In genomic region chr2:235666240-235666781, GRCh38 we compare ENCODE assay signal across 7 cellular contexts.
DNase-seq lines count a peak whose midpoint lies in the region; ATAC-seq and TF ChIP-seq lines count a peak whose summit lies in the region.

No MANE protein-coding gene starts in this region.

- H3K4me2 ChIP-seq in H9 (ENCODE audit: insufficient read depth, insufficient read length, low read length): peak overlapping the region; percentile 45

- H3K27ac Mint-ChIP-seq in H9: peak overlapping the region in 2 of 3 experiments; percentile 45 to 91; a peak in 4 of 7 replicates
- peak overlapping the region; percentile 13 for H3K27ac Mint-ChIP-seq in central memory CD8-positive, alpha-beta T cell (ENCODE audit: low read depth)
- H3K27ac Mint-ChIP-seq in stimulated activated effector memory CD8-positive, alpha-beta T cell treated with anti-CD3 and anti-CD28 coated beads, Interleukin-12 subunit alpha, Interleukin-12 subunit beta, amount 100 ng/mL, for 72 hours: peak overlapping the region; percentile 44

- no peaks in the 10 kb centered on the region for H3K36me3 Mint-ChIP-seq in H9 (ENCODE audit: insufficient read depth in 1 of 3, low read depth in 3 of 3)
- peaks cover 2% of the 10 kb centered on the region for H3K36me3 Mint-ChIP-seq in central memory CD8-positive, alpha-beta T cell (ENCODE audit: insufficient read depth)
- H3K36me3 Mint-ChIP-seq in stimulated activated effector memory CD8-positive, alpha-beta T cell treated with anti-CD3 and anti-CD28 coated beads, Interleukin-12 subunit alpha, Interleukin-12 subunit beta, amount 100 ng/mL, for 72 hours: no peaks in the 10 kb centered on the region

- no peaks in the 10 kb centered on the region; the same call in 1 of the 2 replicates for H3K79me2 ChIP-seq in H9 (ENCODE audit: insufficient read depth, low read length)

- H3K4me1 Mint-ChIP-seq in H9: peaks cover 51 to 63% of the 10 kb centered on the region in 2 experiments
- H3K4me1 Mint-ChIP-seq in central memory CD8-positive, alpha-beta T cell: peaks cover 19% of the 10 kb centered on the region
- H3K4me1 Mint-ChIP-seq in stimulated activated effector memory CD8-positive, alpha-beta T cell treated with anti-CD3 and anti-CD28 coated beads, Interleukin-12 subunit alpha, Interleukin-12 subunit beta, amount 100 ng/mL, for 72 hours: peaks cover 12% of the 10 kb centered on the region

- H3K23ac ChIP-seq in H9 (ENCODE audit: insufficient read length, low read depth, low read length): no peak overlapping the region

- H3K9me3 ChIP-seq in H9 (ENCODE audit: control insufficient read depth, low read depth, low read length): no peaks in the 10 kb centered on the region

- H3K18ac ChIP-seq in H9 (ENCODE audit: insufficient read length, low read depth, low read length): no peak overlapping the region

- H4K20me1 ChIP-seq in H9 (ENCODE audit: control insufficient read depth, insufficient read depth, insufficient read length): no peaks in the 10 kb centered on the region

- H2BK120ac ChIP-seq in H9 (ENCODE audit: low read depth, low read length, poor library complexity, severe bottlenecking): no peak overlapping the region

- DNase-seq in H9: peak; percentile 65
- DNase-seq in NCI-H446 (lab: John Stamatoyannopoulos, UW): peak; percentile 72 to 84
- peak in 1 of 2 donors; percentile 12 for DNase-seq in central memory CD8-positive, alpha-beta T cell (ENCODE audit: low spot score in 2 of 2)
- peak; percentile 95 for DNase-seq in iris pigment epithelial cell (ENCODE audit: low read depth)
- peak in 1 of 2 donors; percentile 51 for DNase-seq in stimulated activated effector memory CD8-positive, alpha-beta T cell treated with anti-CD3 and anti-CD28 coated beads, Interleukin-12 subunit alpha, Interleukin-12 subunit beta, amount 100 ng/mL, for 72 hours (ENCODE audit: low spot score in 2 of 2)
- DNase-seq in stimulated activated CD4-positive, alpha-beta T cell treated with anti-CD3 and anti-CD28 coated beads, Interleukin-12 subunit alpha, Interleukin-12 subunit beta, amount 100 ng/mL, for 4 hours: no peak

- peak overlapping the region; percentile 14 for H3K9ac ChIP-seq in H9 (ENCODE audit: extremely low read depth, insufficient read length, low read length)

- peaks cover 8% of the 10 kb centered on the region for H3K23me2 ChIP-seq in H9 (ENCODE audit: insufficient read length, low read depth, low read length, poor library complexity, severe bottlenecking)

- H3K27me3 ChIP-seq in H9 (ENCODE audit: insufficient read depth, low read length): no peaks in the 10 kb centered on the region

- no peak overlapping the region for H3K4ac ChIP-seq in H9 (ENCODE audit: low read depth, low read length)

- H2BK20ac ChIP-seq in H9 (ENCODE audit: low read depth, low read length, poor library complexity, severe bottlenecking): no peak overlapping the region

- no peak overlapping the region for H4K5ac ChIP-seq in H9 (ENCODE audit: insufficient read length, low read depth, low read length)

- no peak overlapping the region for H2BK12ac ChIP-seq in H9 (ENCODE audit: insufficient read length, low read depth, low read length)

- H4K91ac ChIP-seq in H9 (ENCODE audit: insufficient read length, low read depth, low read length): no peak overlapping the region

- no peak overlapping the region for H3K14ac ChIP-seq in H9 (ENCODE audit: insufficient read depth, low read length)

- H2AK5ac ChIP-seq in H9 (ENCODE audit: insufficient read length, low read length): no peak overlapping the region

- no peak overlapping the region for H3T11ph ChIP-seq in H9 (ENCODE audit: low read length)

- H3K27me3 Mint-ChIP-seq in H9 (ENCODE audit: low read depth): peaks cover 20% of the 10 kb centered on the region
- peaks cover 41% of the 10 kb centered on the region for H3K27me3 Mint-ChIP-seq in central memory CD8-positive, alpha-beta T cell

- H4K8ac ChIP-seq in H9 (replicated peaks; ENCODE audit: insufficient read length, low read depth, low read length): no peak overlapping the region

- peaks cover 14% of the 10 kb centered on the region; the same call in 1 of the 2 replicates for H3K4me1 ChIP-seq in H9 (ENCODE audit: insufficient read depth, low read length)

- TF ChIP-seq CTCF in H9 (conservative IDR thresholded peaks at IDR 0.05): no peak

- peak overlapping the region; percentile 45 to 65 for H3K4me3 Mint-ChIP-seq in H9
- peak overlapping the region; percentile 57 for H3K4me3 Mint-ChIP-seq in central memory CD8-positive, alpha-beta T cell
- peak overlapping the region; percentile 60 for H3K4me3 Mint-ChIP-seq in stimulated activated effector memory CD8-positive, alpha-beta T cell treated with anti-CD3 and anti-CD28 coated beads, Interleukin-12 subunit alpha, Interleukin-12 subunit beta, amount 100 ng/mL, for 72 hours

- H3K79me1 ChIP-seq in H9 (ENCODE audit: insufficient read depth, low read depth, low read length, poor library complexity, severe bottlenecking): no peaks in the 10 kb centered on the region

- no CpG with 5 or more reads among the region's 4 CpGs for WGBS in H9 (ENCODE audit: extremely low coverage, insufficient read length, low lambda C conversion rate)

- H2AFZ ChIP-seq in H9 (ENCODE audit: low read length): no peak overlapping the region

- no peak overlapping the region for H2BK15ac ChIP-seq in H9 (ENCODE audit: low read depth, low read length)

- no peak overlapping the region for H3K27ac ChIP-seq in H9 (ENCODE audit: insufficient read length, low read depth, low read length)

- H3K56ac ChIP-seq in H9 (ENCODE audit: insufficient read length, low read depth, low read length): no peak overlapping the region

- ATAC-seq in central memory CD8-positive, alpha-beta T cell (replicated peaks; ENCODE audit: extremely low read depth, poor library complexity, severe bottlenecking): no peak
- peak; percentile 36 for ATAC-seq in stimulated activated effector memory CD8-positive, alpha-beta T cell treated with anti-CD3 and anti-CD28 coated beads, Interleukin-12 subunit alpha, Interleukin-12 subunit beta, amount 100 ng/mL, for 72 hours
- no peak for ATAC-seq in HG02840 (IDR thresholded peaks at IDR 0.05; ENCODE audit: low FRiP score, unreplicated experiment)

- no peak overlapping the region for H2BK5ac ChIP-seq in H9 (ENCODE audit: insufficient read length, low read length)

- H3K9me3 Mint-ChIP-seq in H9: no peaks in the 10 kb centered on the region
- no peaks in the 10 kb centered on the region for H3K9me3 Mint-ChIP-seq in central memory CD8-positive, alpha-beta T cell
- no peaks in the 10 kb centered on the region for H3K9me3 Mint-ChIP-seq in stimulated activated effector memory CD8-positive, alpha-beta T cell treated with anti-CD3 and anti-CD28 coated beads, Interleukin-12 subunit alpha, Interleukin-12 subunit beta, amount 100 ng/mL, for 72 hours

Comparison
In these comparisons a context has a peak if more than half of its experiments do, and no peak if none do; other contexts are left out.
1. H3K27ac Mint-ChIP-seq: peak in every context shown above with its lines; median percentile 68 in H9; 44 in stimulated activated effector memory CD8-positive, alpha-beta T cell treated with anti-CD3 and anti-CD28 coated beads, Interleukin-12 subunit alpha, Interleukin-12 subunit beta, amount 100 ng/mL, for 72 hours; 13 in central memory CD8-positive, alpha-beta T cell.